8 cellular contexts compared by ENCODE assay signal in the genomic region with DNA sequence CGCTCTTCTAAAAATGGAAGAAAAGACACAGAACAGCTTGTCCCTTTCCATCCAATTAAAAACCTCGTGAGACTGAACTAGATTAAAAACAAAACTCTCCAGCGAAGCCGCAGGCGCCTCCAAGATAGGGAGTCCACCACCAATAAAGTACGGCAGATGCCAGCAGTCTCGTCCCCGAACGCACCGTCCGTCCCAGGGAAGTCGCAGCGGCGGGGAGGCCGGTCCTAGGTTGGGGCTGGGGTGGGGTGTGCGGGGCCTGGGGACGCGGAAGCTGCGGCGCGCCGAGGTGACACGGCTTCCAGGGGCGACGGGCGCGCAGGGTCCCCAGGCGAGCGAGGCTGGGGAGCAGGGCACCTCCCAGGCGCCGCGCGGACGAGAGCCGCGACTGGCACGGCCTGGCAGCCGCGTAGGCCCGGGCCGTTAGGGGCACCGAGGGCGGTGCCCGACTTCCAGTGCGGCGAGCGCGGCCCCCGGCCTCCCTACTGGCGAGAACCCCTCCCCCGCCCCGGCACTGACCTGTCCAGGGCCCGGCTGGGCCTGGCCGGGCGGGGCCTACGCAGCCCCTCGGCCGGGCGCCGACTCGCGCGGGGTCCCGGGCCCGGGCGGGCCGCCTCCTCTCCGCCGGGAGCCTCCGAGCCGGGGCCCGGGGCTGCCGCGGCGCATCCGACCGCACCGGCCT. TPM values are rescaled to one million over a fixed set of nuclear protein-coding genes. Genes with fewer than 3 reads are reported as not detected.
DNase-seq lines count a peak whose midpoint lies in the region; ATAC-seq and TF ChIP-seq lines count a peak whose summit lies in the region.

No MANE protein-coding gene starts in this region.

- DNase-seq in SK-MEL-5 (ENCODE audit: low read depth, low spot score) = peak; percentile 38
- DNase-seq in adipocyte (ENCODE audit: low read depth) = peak; percentile 58
- DNase-seq in hepatocyte (ENCODE audit: low spot score) = peak; percentile 75
- DNase-seq in NCI-H2196 (lab: John Stamatoyannopoulos, UW; ENCODE audit: unreplicated experiment) = no peak

- H3K27me3 ChIP-seq in ACC112 (ENCODE audit: insufficient read depth, low read length) = no peaks in the 10 kb centered on the region
- H3K27me3 ChIP-seq in adipocyte (replicated peaks; ENCODE audit: control insufficient read depth, insufficient read depth, low read length) = no peaks in the 10 kb centered on the region
- no peaks in the 10 kb centered on the region for H3K27me3 ChIP-seq in hepatocyte
- H3K27me3 ChIP-seq in skeletal muscle tissue (ENCODE audit: control insufficient read depth in 3 of 3, insufficient read depth in 3 of 3, low read length in 3 of 3) = no peaks in the 10 kb centered on the region

- no peaks in the 10 kb centered on the region for H3K9me3 ChIP-seq in adipocyte (ENCODE audit: control insufficient read depth, low read length)
- no peaks in the 10 kb centered on the region for H3K9me3 ChIP-seq in hepatocyte (ENCODE audit: low read depth)
- no peaks in the 10 kb centered on the region for H3K9me3 ChIP-seq in skeletal muscle tissue (ENCODE audit: control insufficient read depth in 3 of 3, low read length in 3 of 3)

- H3K4me3 ChIP-seq in ACC112 (ENCODE audit: low read depth, low read length) = peak overlapping the region; percentile 98
- H3K4me3 ChIP-seq in adipocyte (ENCODE audit: low read length) = peak overlapping the region; percentile 90
- H3K4me3 ChIP-seq in hepatocyte = peak overlapping the region; percentile 92
- peak overlapping the region; percentile 77 to 87 (median 80) for H3K4me3 ChIP-seq in skeletal muscle tissue (ENCODE audit: low read length in 3 of 3)

- H3K27ac ChIP-seq in ACC112 (ENCODE audit: low read depth, low read length) = peak overlapping the region; percentile 98
- peak overlapping the region; percentile 96 for H3K27ac ChIP-seq in hepatocyte
- peak overlapping the region; percentile 94 for H3K27ac ChIP-seq in skeletal muscle tissue (ENCODE audit: low read depth, low read length)

- H3K9ac ChIP-seq in adipocyte (ENCODE audit: low read length) = peak overlapping the region; percentile 91
- H3K9ac ChIP-seq in skeletal muscle tissue (ENCODE audit: low read depth in 1 of 3, low read length in 3 of 3) = peak overlapping the region; percentile 82 to 87 (median 85)

- WGBS in hepatocyte (ENCODE audit: low lambda C conversion rate, missing lambda C conversion rate) = 3% methylated on average over 14 of the region's 78 CpGs

- H2AFZ ChIP-seq in ACC112 (ENCODE audit: low read length, unreplicated experiment) (no peak overlapping the region), hepatocyte (no peak overlapping the region)

- H3K36me3 ChIP-seq in ACC112 (ENCODE audit: insufficient read depth, low read length) (peaks cover 23% of the 10 kb centered on the region), adipocyte (ENCODE audit: control insufficient read depth, insufficient read depth, low read length, severe bottlenecking) (peaks cover 8% of the 10 kb centered on the region), hepatocyte (replicated peaks; ENCODE audit: insufficient read depth, low read depth) (no peaks in the 10 kb centered on the region), skeletal muscle tissue (ENCODE audit: control insufficient read depth in 3 of 3, insufficient read depth in 3 of 3, low read length in 3 of 3) (peaks cover 2 to 10% (median 3%) of the 10 kb centered on the region in 3 donors)

- H3K79me2 ChIP-seq in ACC112 (ENCODE audit: control insufficient read depth, insufficient read depth, low read length, unreplicated experiment) (peaks cover 59% of the 10 kb centered on the region), hepatocyte (peaks cover 54% of the 10 kb centered on the region)

- TF ChIP-seq CTCF in hepatocyte (IDR thresholded peaks at IDR 0.05; ENCODE audit: poor library complexity) = no peak

- peak; percentile 27 for ATAC-seq in GM18861 (IDR thresholded peaks at IDR 0.05; ENCODE audit: unreplicated experiment)
- peak; percentile 26 for ATAC-seq in HG03095 (IDR thresholded peaks at IDR 0.05; ENCODE audit: unreplicated experiment)

- in situ Hi-C loops in SK-MEL-5 (cut with HindIII; ENCODE audit: low pct_unique_long_range_greater_than_20kb, low sequenced_read_pairs) = no loop called here

- H3K4me2 ChIP-seq in hepatocyte = peak overlapping the region; percentile 93

- peaks cover 39% of the 10 kb centered on the region for H4K20me1 ChIP-seq in hepatocyte (ENCODE audit: insufficient read depth, poor library complexity, severe bottlenecking)

- H3K9me2 ChIP-seq in hepatocyte (replicated peaks; ENCODE audit: insufficient read depth) = no peaks in the 10 kb centered on the region

- H3K4me1 ChIP-seq in ACC112 (ENCODE audit: control insufficient read depth, insufficient read depth, low read length, unreplicated experiment) (peaks cover 34% of the 10 kb centered on the region), adipocyte (ENCODE audit: control insufficient read depth, insufficient read depth, low read length) (peaks cover 48% of the 10 kb centered on the region), hepatocyte (ENCODE audit: insufficient read depth) (peaks cover 47% of the 10 kb centered on the region), skeletal muscle tissue (ENCODE audit: control insufficient read depth in 3 of 3, insufficient read depth in 3 of 3, low read length in 3 of 3) (peaks cover 37 to 50% (median 49%) of the 10 kb centered on the region in 3 donors)

RNA-seq across cellular contexts. Expression of a gene that starts 28.3 kb away (rescaled TPM):
- total RNA-seq in SK-MEL-5 (2014; rRNA removed; shearing (Covaris generic)) = not detected in 2 replicates
- not detected in 2 replicates for polyA plus RNA-seq in SK-MEL-5 (2015; cell fraction: cytosol; rRNA removed)
- not detected in 2 replicates for polyA plus RNA-seq in SK-MEL-5 (2015; cell fraction: nucleus; rRNA removed)
- total RNA-seq in hepatocyte (not detected in 2 replicates), skeletal muscle tissue (not detected)
- not detected in 2 replicates for polyA plus RNA-seq in hepatocyte
